Comparison of ENCODE assay signal across 9 cellular contexts in genomic region chr6:35044145-35044745, GRCh38.
DNase-seq lines count a peak whose midpoint lies in the region; ATAC-seq lines count a peak whose summit lies in the region.
"Had no signal": no experiment of that assay in that cellular context is flagged by ENCODE, and none has a peak within 500 bp of the region (broad histone marks: within the 10 kb centered on the region; RNA-seq: fewer than 3 reads in every experiment).

No MANE protein-coding gene starts in this region.

- H3K4me1 ChIP-seq in mesodermal cell (ENCODE audit: control insufficient read depth, insufficient read depth, low read length, poor library complexity, severe bottlenecking): peaks cover 46% of the 10 kb centered on the region
- peaks cover 4% of the 10 kb centered on the region for H3K4me1 ChIP-seq in effector memory CD4-positive, alpha-beta T cell (ENCODE audit: control insufficient read depth, insufficient read depth, low read length, poor library complexity, severe bottlenecking)

- peak overlapping the region; percentile 92 for H3K27ac ChIP-seq in cingulate gyrus (ENCODE audit: low read depth, low read length)
- peak overlapping the region; percentile 72 for H3K27ac ChIP-seq in mesodermal cell (ENCODE audit: low read depth, low read length, severe bottlenecking)
- H3K27ac ChIP-seq in effector memory CD4-positive, alpha-beta T cell (ENCODE audit: insufficient read depth, low read length, poor library complexity, severe bottlenecking): no peak overlapping the region

- peaks cover 17% of the 10 kb centered on the region for H3K36me3 ChIP-seq in mesodermal cell (ENCODE audit: control insufficient read depth, insufficient read depth, low read length)
- H3K36me3 ChIP-seq in effector memory CD4-positive, alpha-beta T cell (ENCODE audit: control insufficient read depth, insufficient read depth, low read length): no peaks in the 10 kb centered on the region

- no peaks in the 10 kb centered on the region for H3K27me3 ChIP-seq in effector memory CD4-positive, alpha-beta T cell (replicated peaks; ENCODE audit: control insufficient read depth, insufficient read depth, low read length, poor library complexity, severe bottlenecking)

- no peaks in the 10 kb centered on the region for H3K9me3 ChIP-seq in mesodermal cell (ENCODE audit: control insufficient read depth, low read length)
- H3K9me3 ChIP-seq in effector memory CD4-positive, alpha-beta T cell (ENCODE audit: control insufficient read depth, low read length): no peaks in the 10 kb centered on the region

- no peak overlapping the region for H3K4me3 ChIP-seq in mesodermal cell (ENCODE audit: extremely low read depth, insufficient read depth, low read length, poor library complexity, severe bottlenecking)
- no peak overlapping the region for H3K4me3 ChIP-seq in effector memory CD4-positive, alpha-beta T cell (ENCODE audit: insufficient read depth, low read depth, low read length, poor library complexity, severe bottlenecking)

- DNase-seq in A172 (ENCODE audit: low spot score) (peak; percentile 28), NCI-H2029 (lab: John Stamatoyannopoulos, UW) (peak; percentile 88), COLO829 (ENCODE audit: low spot score) (no peak)
- no peak for DNase-seq in stimulated activated naive CD8-positive, alpha-beta T cell treated with anti-CD3 and anti-CD28 coated beads, Interleukin-15, Interleukin-2, amounts not matched to agents 100 U/mL and 50 U/mL, for 24 hours
- DNase-seq in effector memory CD4-positive, alpha-beta T cell: no peak

- WGBS in mesodermal cell (ENCODE audit: insufficient coverage in 2 of 2), 2 experiments: 71 to 72% methylated on average over 9 to 11 of the region's 16 CpGs

- ATAC-seq in GM21360 (IDR thresholded peaks at IDR 0.05; ENCODE audit: unreplicated experiment): no peak
- no peak for ATAC-seq in stimulated activated naive CD8-positive, alpha-beta T cell treated with anti-CD3 and anti-CD28 coated beads, Interleukin-15, Interleukin-2, amounts not matched to agents 100 U/mL and 50 U/mL, for 24 hours
- ATAC-seq: HCT116 had no signal

Comparison
In these comparisons a context has a peak if more than half of its experiments do, and no peak if none do; other contexts are left out.
1. DNase-seq: peak in A172 (single experiment) and NCI-H2029 (single experiment); none in stimulated activated naive CD8-positive, alpha-beta T cell treated with anti-CD3 and anti-CD28 coated beads, Interleukin-15, Interleukin-2, amounts not matched to agents 100 U/mL and 50 U/mL, for 24 hours (single experiment), COLO829 (single experiment) and effector memory CD4-positive, alpha-beta T cell (0 of 3).